In genomic region chr7:40899651-40900507, GRCh38 we compare ENCODE assay signal across 24 cellular contexts.
DNase-seq lines count a peak whose midpoint lies in the region; ATAC-seq and TF ChIP-seq lines count a peak whose summit lies in the region.
"Had no signal": no experiment of that assay in that cellular context is flagged by ENCODE, and none has a peak within 500 bp of the region (broad histone marks: within the 10 kb centered on the region; RNA-seq: fewer than 3 reads in every experiment).

No MANE protein-coding gene starts in this region.

- no peak overlapping the region for H3K4me3 ChIP-seq in fibroblast of mammary gland (ENCODE audit: control insufficient read depth, low read depth, low read length)
- H3K4me3 ChIP-seq in rectal smooth muscle tissue (ENCODE audit: low read length) = no peak overlapping the region
- H3K4me3 ChIP-seq in aorta (ENCODE audit: low read length in 2 of 2) = no peak overlapping the region
- H3K4me3 ChIP-seq: GM23248, lung, Peyer's patch, SJSA1 had no signal

- peak overlapping the region; percentile 79 for H3K27ac ChIP-seq in rectal smooth muscle tissue (ENCODE audit: low read depth, low read length)
- H3K27ac ChIP-seq in aorta (ENCODE audit: low read depth in 1 of 2, low read length in 2 of 2) = peak overlapping the region in 1 of 2 donors; percentile 15
- H3K27ac ChIP-seq in caudate nucleus (ENCODE audit: low read depth, low read length) = no peak overlapping the region
- H3K27ac ChIP-seq: brain microvascular endothelial cell, GM23248, KMS-11, Peyer's patch, SJSA1 had no signal

- H3K27me3 Mint-ChIP-seq in type B pancreatic cell = no peaks in the 10 kb centered on the region
- H3K27me3 Mint-ChIP-seq: activated CD8-positive, alpha-beta T cell treated with anti-CD3 and anti-CD28 coated beads for 36 hours; activated naive CD8-positive, alpha-beta T cell treated with anti-CD3 and anti-CD28 coated beads, Interleukin-2, amount 50 U/mL, for 24 hours; CD4-positive, alpha-beta T cell had no signal

- no peak overlapping the region for H3K27ac Mint-ChIP-seq in type B pancreatic cell
- H3K27ac Mint-ChIP-seq: activated CD8-positive, alpha-beta T cell treated with anti-CD3 and anti-CD28 coated beads for 36 hours; activated naive CD8-positive, alpha-beta T cell treated with anti-CD3 and anti-CD28 coated beads, Interleukin-2, amount 50 U/mL, for 24 hours; CD4-positive, alpha-beta T cell; HFFc6; stimulated activated effector memory CD8-positive, alpha-beta T cell treated with anti-CD3 and anti-CD28 coated beads, Interleukin-12 subunit alpha, Interleukin-12 subunit beta, amount 100 ng/mL, for 72 hours had no signal

- H3K4me1 ChIP-seq in rectal smooth muscle tissue (ENCODE audit: control insufficient read depth, insufficient read depth, low read length) (peaks cover 3% of the 10 kb centered on the region), aorta (ENCODE audit: control insufficient read depth in 1 of 2, insufficient read depth in 2 of 2, low read length in 2 of 2) (no peaks in the 10 kb centered on the region)
- H3K4me1 ChIP-seq: Peyer's patch, SJSA1 had no signal

- WGBS in aorta, 2 donors = 68 to 79% methylated on average over 16 of the region's 16 CpGs

- intact Hi-C loops in aorta (cut with DNase I) = loop anchor here in 1 of 2 donors (2.0 kb wide), 1 partner anchor 49 kb away; no protein-coding TSS in a partner anchor

- H3K9ac ChIP-seq in rectal smooth muscle tissue (ENCODE audit: low read length) = no peak overlapping the region
- H3K9ac ChIP-seq: GM23248, KMS-11 had no signal

- DNase-seq in RPMI7951 (ENCODE audit: low read depth) (peak; percentile 87), fibroblast of mammary gland (ENCODE audit: low read depth) (peak; percentile 21), aorta (no peak), type B pancreatic cell (ENCODE audit: extremely low spot score, unreplicated experiment) (no peak), caudate nucleus (lab: John Stamatoyannopoulos, UW) (no peak)
- DNase-seq: activated CD4-positive, alpha-beta T cell treated with anti-CD3 and anti-CD28 coated beads for 1 hour; activated CD8-positive, alpha-beta T cell treated with anti-CD3 and anti-CD28 coated beads for 36 hours; activated gamma-delta T cell treated with Interleukin-2 at 50 U/mL for 16 hours; activated naive CD8-positive, alpha-beta T cell treated with anti-CD3 and anti-CD28 coated beads, Interleukin-2, amount 50 U/mL, for 24 hours; brain microvascular endothelial cell; CD4-positive, alpha-beta T cell; effector CD8-positive, alpha-beta T cell; GM23248; HFFc6; kidney; NCI-H2171 treated with DMSO at 0.1 percent for 48 hours; NCI-H524; Peyer's patch had no signal

- peaks cover 5% of the 10 kb centered on the region for H3K4me1 Mint-ChIP-seq in type B pancreatic cell (ENCODE audit: unreplicated experiment)
- H3K4me1 Mint-ChIP-seq: activated naive CD8-positive, alpha-beta T cell treated with anti-CD3 and anti-CD28 coated beads, Interleukin-2, amount 50 U/mL, for 24 hours; stimulated activated effector memory CD8-positive, alpha-beta T cell treated with anti-CD3 and anti-CD28 coated beads, Interleukin-12 subunit alpha, Interleukin-12 subunit beta, amount 100 ng/mL, for 72 hours had no signal

- H3K36me3 ChIP-seq in rectal smooth muscle tissue (ENCODE audit: control insufficient read depth, insufficient read depth, low read length) (no peaks in the 10 kb centered on the region), aorta (ENCODE audit: control insufficient read depth in 1 of 2, insufficient read depth in 2 of 2, low read length in 1 of 2) (no peaks in the 10 kb centered on the region)
- H3K36me3 ChIP-seq: brain microvascular endothelial cell, Peyer's patch, SJSA1 had no signal

- H3K4me3 Mint-ChIP-seq in type B pancreatic cell = no peak overlapping the region
- H3K4me3 Mint-ChIP-seq: activated CD8-positive, alpha-beta T cell treated with anti-CD3 and anti-CD28 coated beads for 36 hours; activated naive CD8-positive, alpha-beta T cell treated with anti-CD3 and anti-CD28 coated beads, Interleukin-2, amount 50 U/mL, for 24 hours; CD4-positive, alpha-beta T cell; HFFc6; stimulated activated effector memory CD8-positive, alpha-beta T cell treated with anti-CD3 and anti-CD28 coated beads, Interleukin-12 subunit alpha, Interleukin-12 subunit beta, amount 100 ng/mL, for 72 hours had no signal

- no peak for TF ChIP-seq CTCF in fibroblast of mammary gland (conservative IDR thresholded peaks at IDR 0.05; ENCODE audit: control insufficient read depth, insufficient read depth, low read depth, low read length)
- no peak for TF ChIP-seq CTCF in type B pancreatic cell (conservative IDR thresholded peaks at IDR 0.05)

- H3K9me3 Mint-ChIP-seq in type B pancreatic cell = peaks cover 7% of the 10 kb centered on the region

- H3K36me3 Mint-ChIP-seq in type B pancreatic cell = no peaks in the 10 kb centered on the region
- H3K36me3 Mint-ChIP-seq: stimulated activated effector memory CD8-positive, alpha-beta T cell treated with anti-CD3 and anti-CD28 coated beads, Interleukin-12 subunit alpha, Interleukin-12 subunit beta, amount 100 ng/mL, for 72 hours had no signal

- ATAC-seq in aorta (ENCODE audit: low FRiP score) (peak; percentile 39), GM21515 (IDR thresholded peaks at IDR 0.05; ENCODE audit: unreplicated experiment) (no peak)
- ATAC-seq: activated CD8-positive, alpha-beta T cell treated with anti-CD3 and anti-CD28 coated beads for 36 hours; activated naive CD8-positive, alpha-beta T cell treated with anti-CD3 and anti-CD28 coated beads, Interleukin-2, amount 50 U/mL, for 24 hours; stimulated activated effector memory CD8-positive, alpha-beta T cell treated with anti-CD3 and anti-CD28 coated beads, Interleukin-12 subunit alpha, Interleukin-12 subunit beta, amount 100 ng/mL, for 72 hours had no signal

- H3K27me3 ChIP-seq in rectal smooth muscle tissue (ENCODE audit: control insufficient read depth, insufficient read depth, low read length) (no peaks in the 10 kb centered on the region), aorta (ENCODE audit: control insufficient read depth in 1 of 2, insufficient read depth in 2 of 2, low read length in 1 of 2) (no peaks in the 10 kb centered on the region)
- H3K27me3 ChIP-seq: brain microvascular endothelial cell, Peyer's patch, SJSA1 had no signal

- H3K9me3 ChIP-seq in aorta (ENCODE audit: control insufficient read depth, low read length) = no peaks in the 10 kb centered on the region
- H3K9me3 ChIP-seq: Peyer's patch had no signal

Comparison
In these comparisons a context has a peak if more than half of its experiments do, and no peak if none do; other contexts are left out.
1. DNase-seq: peak in RPMI7951 (single experiment) and fibroblast of mammary gland (single experiment); none in aorta (0 of 2), type B pancreatic cell (single experiment) and caudate nucleus (0 of 61).